ENCODE assay signal across 23 cellular contexts in the genomic region with DNA sequence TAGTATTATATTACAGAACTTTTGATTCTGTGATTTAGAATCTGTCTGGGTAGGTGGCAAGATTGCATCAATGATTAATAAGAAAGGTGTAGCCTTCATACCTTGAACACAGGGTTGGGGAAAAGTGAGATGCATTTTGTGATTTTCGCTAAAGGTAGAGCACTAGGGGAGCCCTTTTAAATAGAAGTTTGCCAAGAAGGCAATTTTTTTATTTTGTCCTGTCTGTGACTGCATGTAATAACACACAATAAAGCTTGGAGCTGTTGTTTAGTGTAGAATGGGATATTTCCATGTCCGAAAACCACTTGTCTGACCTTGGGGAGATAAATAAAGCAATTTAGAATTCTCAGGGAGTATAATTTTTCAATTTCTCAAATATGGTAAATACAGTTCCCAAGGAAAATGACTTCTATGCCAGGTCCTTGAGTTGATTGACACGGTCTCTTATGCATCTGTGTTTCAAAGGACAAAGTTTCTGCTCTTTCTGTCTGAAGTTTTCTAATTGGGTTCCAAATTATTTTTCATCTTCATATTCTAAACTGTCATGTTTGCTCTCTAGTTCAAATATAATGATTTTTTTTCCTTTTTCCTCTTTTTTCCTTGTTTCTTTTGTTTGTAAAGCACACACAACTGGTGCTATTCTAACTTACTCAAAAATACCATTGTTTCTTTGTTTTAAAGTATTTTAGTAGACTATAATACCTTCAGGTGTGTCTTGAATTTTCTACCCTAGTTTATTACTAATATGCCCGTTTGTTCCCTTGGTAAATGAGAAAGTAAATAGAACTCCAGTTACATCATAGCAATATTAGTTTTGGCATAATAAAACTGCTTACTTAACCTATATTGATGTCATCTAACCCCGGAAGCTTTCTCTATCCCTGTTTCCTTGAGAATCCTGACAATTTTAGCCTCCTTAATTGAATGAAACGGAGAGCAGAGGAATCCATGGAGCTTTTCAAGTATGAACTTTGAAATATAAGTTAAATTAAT.
A peak's percentile ranks its signal among the peaks of the same experiment; 100 is the strongest.
DNase-seq lines count a peak whose midpoint lies in the region; ATAC-seq and TF ChIP-seq lines count a peak whose summit lies in the region.
"Had no signal": no experiment of that assay in that cellular context is flagged by ENCODE, and none has a peak within 500 bp of the region (broad histone marks: within the 10 kb centered on the region; RNA-seq: fewer than 3 reads in every experiment).

No MANE protein-coding gene starts in this region.

- DNase-seq in Calu3 (no peak), LNCaP clone FGC (ENCODE audit: low read depth) (peak; percentile 92), dermis blood vessel endothelial cell (peak; percentile 17), nephron progenitor cell (no peak), mesothelial cell of epicardium (ENCODE audit: low spot score in 2 of 2, unreplicated experiment in 2 of 2) (no peak), G401 (ENCODE audit: low spot score) (no peak)
- DNase-seq: activated CD4-positive, alpha-beta T cell treated with anti-CD3 and anti-CD28 coated beads, Interleukin-2, amount 50 U/mL, for 1 hour; activated CD8-positive, alpha-beta memory T cell treated with anti-CD3 and anti-CD28 coated beads, Interleukin-2, amount 50 U/mL, for 4 hours; CD8-positive, alpha-beta T cell; DMS79 treated with DMSO at 0.1 percent for 48 hours; endodermal cell; NCI-H1105; NCI-H510A; spleen; stimulated activated CD4-positive, alpha-beta T cell treated with anti-CD3 and anti-CD28 coated beads, Interleukin-4, amount 100 ng/mL, for 1 hour; stimulated activated naive CD4-positive, alpha-beta T cell treated with Interleukin-2 at 50 U/mL for 16 hours; T-helper 2 cell; tibial artery had no signal

- intact Hi-C loops in Calu3 (cut with micrococcal nuclease; ENCODE audit: unreplicated experiment), result loop anchor here (2.0 kb wide), 1 partner anchor 27 kb away; no protein-coding TSS in a partner anchor

- ATAC-seq in HG03457 (IDR thresholded peaks at IDR 0.05; ENCODE audit: unreplicated experiment) (no peak), GM21381 (IDR thresholded peaks at IDR 0.05; ENCODE audit: unreplicated experiment) (no peak)
- ATAC-seq: CD8-positive, alpha-beta T cell had no signal

- H3K4me1 Mint-ChIP-seq in Calu3 (ENCODE audit: low read depth, unreplicated experiment), result peaks cover 15% of the 10 kb centered on the region
- H3K4me1 Mint-ChIP-seq in nephron progenitor cell, result peaks cover 44% of the 10 kb centered on the region
- H3K4me1 Mint-ChIP-seq in mesothelial cell of epicardium, result peaks cover 38% of the 10 kb centered on the region

- in situ Hi-C loops in G401 (cut with HindIII; ENCODE audit: low sequenced_read_pairs), result no loop called here

- H3K4me3 Mint-ChIP-seq in Calu3 (ENCODE audit: low read depth, unreplicated experiment) (no peak overlapping the region), nephron progenitor cell (no peak overlapping the region), mesothelial cell of epicardium (no peak overlapping the region)
- H3K4me3 Mint-ChIP-seq: activated naive CD8-positive, alpha-beta T cell; CD8-positive, alpha-beta T cell; endodermal cell had no signal

- H3K27me3 Mint-ChIP-seq in Calu3 (ENCODE audit: unreplicated experiment), result no peaks in the 10 kb centered on the region
- no peaks in the 10 kb centered on the region for H3K27me3 Mint-ChIP-seq in nephron progenitor cell (ENCODE audit: low read depth, poor library complexity)
- H3K27me3 Mint-ChIP-seq in mesothelial cell of epicardium (ENCODE audit: low read depth), result peaks cover 5% of the 10 kb centered on the region
- H3K27me3 Mint-ChIP-seq: activated naive CD8-positive, alpha-beta T cell had no signal

- H3K27ac Mint-ChIP-seq in Calu3 (ENCODE audit: unreplicated experiment) (peak overlapping the region; percentile 91), nephron progenitor cell (peak overlapping the region; percentile 14), mesothelial cell of epicardium (no peak overlapping the region)
- H3K27ac Mint-ChIP-seq: activated naive CD8-positive, alpha-beta T cell; activated T-helper 2 cell treated with anti-CD3 and anti-CD28 coated beads, Interferon-gamma antibody, Interleukin-2, Interleukin-4, amounts not matched to agents 10 μg/mL and 5 μg/mL and 100 μg/mL, durations not matched to agents 14 hours and 24 hours and 36 hours; CD8-positive, alpha-beta T cell; endodermal cell had no signal

- TF ChIP-seq CTCF in Calu3 (IDR thresholded peaks at IDR 0.05; ENCODE audit: unreplicated experiment), result no peak
- no peak for TF ChIP-seq CTCF in LNCaP clone FGC (IDR thresholded peaks at IDR 0.05; ENCODE audit: control insufficient read depth, extremely low read depth, insufficient read depth)
- no peak for TF ChIP-seq CTCF in nephron progenitor cell (IDR thresholded peaks at IDR 0.05)
- TF ChIP-seq CTCF in mesothelial cell of epicardium (IDR thresholded peaks at IDR 0.05; ENCODE audit: unreplicated experiment), result no peak

- no peak overlapping the region for H3K4me3 ChIP-seq in LNCaP clone FGC (ENCODE audit: low read depth, low read length)
- H3K4me3 ChIP-seq: ascending aorta, spleen, tibial artery had no signal

- CTCF ChIA-PET in Calu3 (lab: Charles Lee), result interaction anchor here (0.5 to 0.6 kb wide), 2 partner anchors 21 to 588 kb away, joined by 3 read pairs; no protein-coding TSS in a partner anchor

- BruUV-seq in Calu3 (replicated peaks; lab: Mats Ljungman, UMichigan), result no TSS peak

- H3K36me3 Mint-ChIP-seq in Calu3 (ENCODE audit: insufficient read depth, unreplicated experiment) (peaks cover 10% of the 10 kb centered on the region), nephron progenitor cell (ENCODE audit: low read depth) (peaks cover 27% of the 10 kb centered on the region), mesothelial cell of epicardium (no peaks in the 10 kb centered on the region)
- H3K36me3 Mint-ChIP-seq: activated naive CD8-positive, alpha-beta T cell had no signal

- H3K9me3 Mint-ChIP-seq in Calu3 (ENCODE audit: low read depth, unreplicated experiment) (no peaks in the 10 kb centered on the region), nephron progenitor cell (no peaks in the 10 kb centered on the region), mesothelial cell of epicardium (no peaks in the 10 kb centered on the region)
- H3K9me3 Mint-ChIP-seq: activated T-helper 2 cell treated with anti-CD3 and anti-CD28 coated beads, Interferon-gamma antibody, Interleukin-2, Interleukin-4, amounts not matched to agents 10 μg/mL and 5 μg/mL and 100 μg/mL, durations not matched to agents 14 hours and 24 hours and 36 hours; CD8-positive, alpha-beta T cell; endodermal cell had no signal

Comparison
In these comparisons a context has a peak if more than half of its experiments do, and no peak if none do; other contexts are left out.
1. DNase-seq: peak in LNCaP clone FGC (single experiment) and dermis blood vessel endothelial cell (single experiment); none in Calu3 (single experiment), nephron progenitor cell (single experiment), mesothelial cell of epicardium (0 of 2) and G401 (single experiment).